20 cellular contexts compared by ENCODE assay signal in the genomic region with DNA sequence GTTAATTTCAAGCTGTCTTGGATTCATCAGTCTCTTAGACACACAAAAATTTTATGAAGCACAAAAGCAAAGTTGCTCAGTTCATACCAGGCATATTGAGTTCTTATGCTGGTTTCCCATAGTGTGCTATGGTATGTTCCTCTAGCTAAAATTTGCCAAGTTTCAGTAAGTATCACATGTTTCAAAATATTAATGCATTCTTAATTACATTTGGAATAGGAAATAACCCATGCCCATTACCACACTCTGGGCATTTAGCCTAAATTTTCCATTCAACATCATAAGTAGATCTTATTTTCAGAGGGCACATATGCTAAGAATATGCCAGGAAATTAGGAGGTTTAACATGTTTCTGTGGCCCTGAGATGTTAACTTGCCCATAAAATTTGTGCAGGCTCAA.
"Had no signal": no experiment of that assay in that cellular context is flagged by ENCODE, and none has a peak within 500 bp of the region (broad histone marks: within the 10 kb centered on the region; RNA-seq: fewer than 3 reads in every experiment).

No MANE protein-coding gene starts in this region.

- H3K4me3 ChIP-seq: colonic mucosa, esophagus muscularis mucosa, gastrocnemius medialis, heart right ventricle, left lung, lower lobe of right lung, mucosa of descending colon had no signal

- H3K36me3 ChIP-seq: colonic mucosa, esophagus muscularis mucosa, gastrocnemius medialis, heart right ventricle, left lung, lower lobe of right lung had no signal

- H3K27me3 ChIP-seq: colonic mucosa, esophagus muscularis mucosa, gastrocnemius medialis, heart right ventricle, left lung had no signal

- DNase-seq: colonic mucosa; cortex of kidney; effector CD4-positive, alpha-beta T cell; effector memory CD4-positive, alpha-beta T cell; foreskin fibroblast; foreskin melanocyte; gastrocnemius medialis; glutamatergic neuron; head of caudate nucleus; heart right ventricle; hippocampal formation; left cardiac atrium; left lung; left ventricle myocardium superior; lower lobe of right lung; mesenchymal stem cell; mucosa of descending colon; naive B cell; naive thymus-derived CD8-positive, alpha-beta T cell had no signal

- H3K27ac ChIP-seq: colonic mucosa, esophagus muscularis mucosa, gastrocnemius medialis, heart right ventricle, left lung, lower lobe of right lung had no signal

- H3K9me3 ChIP-seq: colonic mucosa, esophagus muscularis mucosa, gastrocnemius medialis, heart right ventricle, left lung, lower lobe of right lung, mucosa of descending colon had no signal

- H3K4me1 ChIP-seq: colonic mucosa, esophagus muscularis mucosa, gastrocnemius medialis, heart right ventricle, left lung, lower lobe of right lung had no signal
